In the genomic region with DNA sequence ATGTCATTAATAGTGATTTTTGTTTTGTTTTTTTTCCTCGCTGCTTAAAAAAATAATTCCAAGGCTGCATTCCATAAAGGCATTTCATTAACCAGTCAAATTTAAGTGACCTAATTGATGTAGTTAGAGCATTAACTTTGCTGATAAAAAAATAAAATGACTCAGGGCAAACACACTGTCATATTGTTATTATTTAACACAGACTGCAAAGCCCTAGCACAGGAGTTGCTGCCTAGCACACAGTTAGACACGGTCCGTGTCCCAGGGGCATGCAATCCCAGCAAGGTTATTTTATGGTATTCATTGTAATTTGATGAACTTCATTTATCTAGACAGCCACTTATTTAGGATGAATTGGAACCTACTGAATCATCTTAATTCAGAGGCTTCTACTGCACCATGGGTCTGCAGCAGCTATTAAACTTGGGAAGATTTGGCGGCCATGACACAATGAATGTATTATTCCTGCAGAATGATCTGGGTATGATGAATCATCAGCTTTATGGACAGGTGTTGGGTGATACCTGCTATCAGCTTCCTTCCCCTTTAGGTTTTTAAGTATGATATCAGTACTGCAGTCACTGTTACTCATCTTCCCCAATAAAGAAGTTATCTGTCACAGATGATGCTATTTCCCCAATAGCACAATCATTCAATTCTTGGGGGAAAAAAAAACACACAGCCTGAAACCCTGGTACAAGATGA, we compare ENCODE assay signal across 16 cellular contexts.
A peak's percentile ranks its signal among the peaks of the same experiment; 100 is the strongest.
DNase-seq lines count a peak whose midpoint lies in the region; TF ChIP-seq lines count a peak whose summit lies in the region.
"Had no signal": no experiment of that assay in that cellular context is flagged by ENCODE, and none has a peak within 500 bp of the region (broad histone marks: within the 10 kb centered on the region; RNA-seq: fewer than 3 reads in every experiment).

No MANE protein-coding gene starts in this region.

- H3K23ac ChIP-seq in mesendoderm (ENCODE audit: low read length): no peak overlapping the region

- H3K9ac ChIP-seq in neural progenitor cell (no peak overlapping the region), mesendoderm (ENCODE audit: low read length) (no peak overlapping the region)
- H3K9ac ChIP-seq: BLaER1 treated with 17β-estradiol and CSF1 and Interleukin-3, amounts not matched to agents 10 nM and 100 nM had no signal

- H3K4me1 ChIP-seq in neural progenitor cell (no peaks in the 10 kb centered on the region), mesendoderm (ENCODE audit: control insufficient read depth, low read depth, low read length) (no peaks in the 10 kb centered on the region)
- H3K4me1 ChIP-seq: HAP-1 had no signal

- no peak overlapping the region for H2BK15ac ChIP-seq in mesendoderm (replicated peaks; ENCODE audit: low read depth)

- no peak overlapping the region for H4K8ac ChIP-seq in mesendoderm (ENCODE audit: low read depth, low read length)

- H3K4me3 ChIP-seq in epithelial cell of proximal tubule (ENCODE audit: low read depth, low read length) (no peak overlapping the region), neural progenitor cell (no peak overlapping the region), mesendoderm (ENCODE audit: low read length) (no peak overlapping the region)
- H3K4me3 ChIP-seq: BLaER1 treated with 17β-estradiol and CSF1 and Interleukin-3, amounts not matched to agents 10 nM and 100 nM; HAP-1 had no signal

- no peaks in the 10 kb centered on the region for H3K36me3 Mint-ChIP-seq in neural progenitor cell
- H3K36me3 Mint-ChIP-seq: CD4-positive, CD25-positive, alpha-beta regulatory T cell had no signal

- H2AK5ac ChIP-seq in mesendoderm (ENCODE audit: low read length): no peak overlapping the region

- H3K4me2 ChIP-seq in neural progenitor cell (no peak overlapping the region), mesendoderm (ENCODE audit: low read length) (no peak overlapping the region)
- H3K4me2 ChIP-seq: BLaER1 treated with 17β-estradiol and CSF1 and Interleukin-3, amounts not matched to agents 10 nM and 100 nM had no signal

- H3K27ac ChIP-seq in neural progenitor cell: no peak overlapping the region
- H3K27ac ChIP-seq in mesendoderm (ENCODE audit: low read depth, low read length): no peak overlapping the region
- H3K27ac ChIP-seq: BLaER1 treated with 17β-estradiol and CSF1 and Interleukin-3, amounts not matched to agents 10 nM and 100 nM had no signal

- peaks cover 2% of the 10 kb centered on the region for H3K9me3 Mint-ChIP-seq in neural progenitor cell

- no peaks in the 10 kb centered on the region for H4K20me1 ChIP-seq in neural progenitor cell (ENCODE audit: low read depth)
- H4K20me1 ChIP-seq: BLaER1 treated with 17β-estradiol and CSF1 and Interleukin-3, amounts not matched to agents 10 nM and 100 nM had no signal

- no peaks in the 10 kb centered on the region for H3F3A ChIP-seq in neural progenitor cell (ENCODE audit: low read depth)

- no peaks in the 10 kb centered on the region for H3K27me3 Mint-ChIP-seq in neural progenitor cell (ENCODE audit: insufficient read depth, low read depth)
- H3K27me3 Mint-ChIP-seq: CD4-positive, CD25-positive, alpha-beta regulatory T cell had no signal

- no peak overlapping the region for H3K56ac ChIP-seq in mesendoderm (ENCODE audit: low read length)

- no peaks in the 10 kb centered on the region for H3K79me2 ChIP-seq in neural progenitor cell (ENCODE audit: low read depth)
- H3K79me2 ChIP-seq in mesendoderm (ENCODE audit: control insufficient read depth, insufficient read depth, low read length): no peaks in the 10 kb centered on the region

- H3K79me1 ChIP-seq in mesendoderm (ENCODE audit: low read length): no peaks in the 10 kb centered on the region

- H2BK120ac ChIP-seq in mesendoderm (ENCODE audit: low read depth, low read length): no peak overlapping the region

- POLR2A ChIA-PET in HEK293T (lab: Yijun Ruan, JAX): no interaction called here

- H2AFZ ChIP-seq in neural progenitor cell (replicated peaks): no peak overlapping the region

- no peaks in the 10 kb centered on the region for H3K27me3 ChIP-seq in neural progenitor cell
- H3K27me3 ChIP-seq in mesendoderm (ENCODE audit: insufficient read depth, low read length, poor library complexity): no peaks in the 10 kb centered on the region
- H3K27me3 ChIP-seq: BLaER1 treated with 17β-estradiol and CSF1 and Interleukin-3, amounts not matched to agents 10 nM and 100 nM had no signal

- H2BK5ac ChIP-seq in mesendoderm (ENCODE audit: low read length): no peak overlapping the region

- no peak overlapping the region for H3K4me3 Mint-ChIP-seq in neural progenitor cell
- H3K4me3 Mint-ChIP-seq: CD4-positive, CD25-positive, alpha-beta regulatory T cell; HFFc6 had no signal

- peak overlapping the region; percentile 54 for H3K27ac Mint-ChIP-seq in neural progenitor cell
- H3K27ac Mint-ChIP-seq: CD4-positive, CD25-positive, alpha-beta regulatory T cell; HFFc6 had no signal

- in situ Hi-C loops in Caki2 (cut with HindIII; ENCODE audit: low pct_unique_long_range_greater_than_20kb, low sequenced_read_pairs): no loop called here

- no peaks in the 10 kb centered on the region for H3K9me3 ChIP-seq in neural progenitor cell (ENCODE audit: low read depth)
- H3K9me3 ChIP-seq: BLaER1 treated with 17β-estradiol and CSF1 and Interleukin-3, amounts not matched to agents 10 nM and 100 nM; HAP-1 had no signal

- CTCF ChIA-PET in HEK293T (lab: Yijun Ruan, JAX): no interaction called here

- H4K5ac ChIP-seq in mesendoderm (ENCODE audit: low read length): no peak overlapping the region

- no peak overlapping the region for H3K4ac ChIP-seq in mesendoderm (ENCODE audit: low read depth, low read length)

- DNase-seq in Caki2 (ENCODE audit: low read depth) (peak; percentile 70), epithelial cell of proximal tubule (ENCODE audit: low read depth) (peak; percentile 76), kidney glomerular epithelial cell (lab: John Stamatoyannopoulos, UW) (peak; percentile 84), neural progenitor cell (ENCODE audit: low spot score) (no peak), mesendoderm (no peak), NCI-H446 treated with DMSO at 0.1 percent for 48 hours (lab: John Stamatoyannopoulos, UW) (no peak), HEK293T (ENCODE audit: extremely low spot score) (no peak), medulla oblongata (ENCODE audit: extremely low spot score) (no peak)
- DNase-seq: ACHN; CD4-positive, CD25-positive, alpha-beta regulatory T cell; DND-41; GDM1; HFFc6; IMR-90 had no signal

- no peak overlapping the region for H3K18ac ChIP-seq in mesendoderm (ENCODE audit: low read length)

- TF ChIP-seq CTCF in epithelial cell of proximal tubule (conservative IDR thresholded peaks at IDR 0.05; ENCODE audit: low read depth, low read length) (no peak), neural progenitor cell (IDR thresholded peaks at IDR 0.05) (no peak)

- no peaks in the 10 kb centered on the region for H3K36me3 ChIP-seq in neural progenitor cell
- H3K36me3 ChIP-seq in mesendoderm (ENCODE audit: control insufficient read depth, insufficient read depth, low read length): no peaks in the 10 kb centered on the region
- H3K36me3 ChIP-seq: BLaER1 treated with 17β-estradiol and CSF1 and Interleukin-3, amounts not matched to agents 10 nM and 100 nM; HAP-1 had no signal

- no CpG with 5 or more reads among the region's 4 CpGs for WGBS in mesendoderm (ENCODE audit: extremely low coverage, insufficient coverage, low lambda C conversion rate)

- peaks cover 3% of the 10 kb centered on the region for H3K4me1 Mint-ChIP-seq in neural progenitor cell
- H3K4me1 Mint-ChIP-seq: CD4-positive, CD25-positive, alpha-beta regulatory T cell had no signal

TF ChIP-seq in HEK293T, 16 proteins besides CTCF, POLR2A, EP300 and RAD21:
- TF ChIP-seq FOXA1 (IDR thresholded peaks at IDR 0.05): no peak
- TF ChIP-seq ELF4 (IDR thresholded peaks at IDR 0.05): no peak

Comparison
In these comparisons a context has a peak if more than half of its experiments do, and no peak if none do; other contexts are left out.
1. DNase-seq: peak in Caki2 (single experiment), epithelial cell of proximal tubule (single experiment) and kidney glomerular epithelial cell (single experiment); none in neural progenitor cell (single experiment), mesendoderm (single experiment), NCI-H446 treated with DMSO at 0.1 percent for 48 hours (single experiment), HEK293T (single experiment) and medulla oblongata (single experiment).